In genomic region chr1:210944255-210944654, GRCh38 we compare ENCODE assay signal across 2 cellular contexts.
TF ChIP-seq lines count a peak whose summit lies in the region.

No MANE protein-coding gene starts in this region.

TF ChIP-seq in SK-N-SH, 30 proteins besides CTCF, POLR2A, EP300 and RAD21 (continued from another document):
- TF ChIP-seq ZBTB33 (IDR thresholded peaks at IDR 0.05; ENCODE audit: borderline replicate concordance, low read depth): no peak
- TF ChIP-seq SIN3A (IDR thresholded peaks at IDR 0.05; ENCODE audit: borderline replicate concordance, low read depth, low read length): no peak
- peak; percentile 71; the same call in 1 of the 2 replicates for TF ChIP-seq FOXJ3 (CRISPR knock-in tag; IDR thresholded peaks at IDR 0.05)
- TF ChIP-seq EZH2phosphoT487 (IDR thresholded peaks at IDR 0.05; ENCODE audit: borderline replicate concordance, low read depth): no peak
TF ChIP-seq in SK-N-SH: peak in this region for 2.

TF ChIP-seq in SK-N-SH treated with all-trans-retinoic acid at 6 μM for 48 hours, 23 proteins besides CTCF, POLR2A, EP300 and RAD21 (continued from another document):
- TF ChIP-seq CREB5 (CRISPR knock-in tag; IDR thresholded peaks at IDR 0.05; ENCODE audit: low read depth) (no peak), SNAI2 (CRISPR knock-in tag; IDR thresholded peaks at IDR 0.05) (no peak), POU6F1 (CRISPR knock-in tag; IDR thresholded peaks at IDR 0.05; ENCODE audit: borderline replicate concordance, low read depth) (no peak)
TF ChIP-seq in SK-N-SH treated with all-trans-retinoic acid at 6 μM for 48 hours: peak in this region for 0.
